ENCODE assay signal across 25 cellular contexts in the genomic region with DNA sequence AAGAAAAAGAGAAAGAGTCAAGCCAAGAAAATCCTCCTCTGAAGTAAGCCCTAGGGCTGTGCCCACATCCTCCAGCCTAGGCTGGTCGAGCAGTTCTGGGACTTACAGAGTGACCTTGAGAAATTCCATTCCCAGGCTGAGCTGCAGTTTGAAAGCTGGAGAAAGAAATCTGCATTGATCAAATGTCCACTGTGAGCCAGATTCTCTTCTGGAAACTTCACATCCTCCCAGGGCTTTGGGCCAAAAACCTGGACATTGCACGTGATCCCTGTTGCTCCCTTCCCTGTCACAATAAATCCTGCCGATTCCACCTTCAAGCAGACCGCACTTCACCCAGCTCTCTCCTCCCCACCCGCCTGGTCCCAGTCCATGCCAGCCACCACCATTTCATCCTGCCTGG. TPM values are rescaled to one million over a fixed set of nuclear protein-coding genes. Genes with fewer than 3 reads are reported as not detected.
DNase-seq lines count a peak whose midpoint lies in the region; ATAC-seq and TF ChIP-seq lines count a peak whose summit lies in the region.
"Had no signal": no experiment of that assay in that cellular context is flagged by ENCODE, and none has a peak within 500 bp of the region (broad histone marks: within the 10 kb centered on the region; RNA-seq: fewer than 3 reads in every experiment).

No MANE protein-coding gene starts in this region.

- H3K9me3 ChIP-seq in right atrium auricular region, result no peaks in the 10 kb centered on the region
- H3K9me3 ChIP-seq: MG63 had no signal

- peak; percentile 56 for ATAC-seq in Right ventricle myocardium superior (ENCODE audit: poor library complexity)
- no peak for ATAC-seq in GM21619 (IDR thresholded peaks at IDR 0.05; ENCODE audit: unreplicated experiment)
- no peak for ATAC-seq in GM21786 (IDR thresholded peaks at IDR 0.05; ENCODE audit: unreplicated experiment)
- ATAC-seq: naive thymus-derived CD4-positive, alpha-beta T cell; Panc1 had no signal

- no peak overlapping the region for H3K27ac ChIP-seq in right atrium auricular region
- H3K27ac ChIP-seq: coronary artery, epithelial cell of prostate had no signal

- DNase-seq in Right ventricle myocardium superior (no peak), right atrium auricular region (ENCODE audit: low spot score) (no peak), choroid plexus epithelial cell (ENCODE audit: low read depth) (peak; percentile 27), left kidney (ENCODE audit: low read depth, low spot score) (peak; percentile 44), GM10266 (ENCODE audit: extremely low spot score) (no peak)
- DNase-seq in activated T-cell treated with anti-CD3 and anti-CD28 coated beads, Interleukin-2, amount 50 U/mL, for 48 hours, result no peak
- DNase-seq: activated CD4-positive, alpha-beta T cell treated with anti-CD3 and anti-CD28 coated beads for 4 hours; activated CD8-positive, alpha-beta memory T cell treated with anti-CD3 and anti-CD28 coated beads, Interleukin-2, amount 50 U/mL, for 48 hours; activated naive CD4-positive, alpha-beta T cell treated with anti-CD3 and anti-CD28 coated beads for 36 hours; CD4-positive, CD25-positive, alpha-beta regulatory T cell; DND-41; H9; IMR-90; MG63; naive thymus-derived CD4-positive, alpha-beta T cell; NCI-H82 had no signal

- TF ChIP-seq CTCF in right atrium auricular region (IDR thresholded peaks at IDR 0.05) (no peak), choroid plexus epithelial cell (conservative IDR thresholded peaks at IDR 0.05; ENCODE audit: low read depth, low read length) (no peak), GM10266 (IDR thresholded peaks at IDR 0.05; ENCODE audit: control insufficient read depth, insufficient read depth, low read depth, missing control alignments) (no peak)

- intact Hi-C loops in Right ventricle myocardium superior (cut with DNase I), result no loop called here

- no peak overlapping the region for H3K4me3 ChIP-seq in right atrium auricular region
- H3K4me3 ChIP-seq in choroid plexus epithelial cell (ENCODE audit: low read depth, low read length), result no peak overlapping the region
- H3K4me3 ChIP-seq: coronary artery, lung, MG63 had no signal

- H3K27me3 ChIP-seq in right atrium auricular region, result no peaks in the 10 kb centered on the region
- H3K27me3 ChIP-seq: MG63 had no signal

- no peaks in the 10 kb centered on the region for H3K36me3 ChIP-seq in right atrium auricular region

- peaks cover 0 to 7% of the 10 kb centered on the region in 2 donors for H3K4me1 ChIP-seq in right atrium auricular region

RNA-seq across cellular contexts. Expression of a gene that starts 15.7 kb away (rescaled TPM):
- total RNA-seq in Right ventricle myocardium superior (105 TPM), right atrium auricular region (10 to 100 TPM; 20.4 to 43.8 TPM)

RNA-seq across cellular contexts. Expression of a gene that starts 16.1 kb away (rescaled TPM):
- total RNA-seq in Right ventricle myocardium superior, result not detected
- not detected for total RNA-seq in right atrium auricular region
- total RNA-seq: A673; astrocyte; CD4-positive, CD25-positive, alpha-beta regulatory T cell; IMR-90; lung; naive thymus-derived CD4-positive, alpha-beta T cell; pulmonary artery endothelial cell had no signal

RNA-seq across cellular contexts. Expression of a gene that starts 22.7 kb away (rescaled TPM):
- total RNA-seq in Right ventricle myocardium superior (41.8 TPM), right atrium auricular region (10 to 100 TPM; 16.9 to 95.9 TPM)

RNA-seq across cellular contexts. Expression of a gene that starts 43.3 kb away (rescaled TPM):
- total RNA-seq in Right ventricle myocardium superior, result 69.5 TPM
- 10 to 100 TPM; 74.1 to 82.0 TPM for total RNA-seq in right atrium auricular region

RNA-seq across cellular contexts. Expression of a gene that starts 45.4 kb away (rescaled TPM):
- total RNA-seq in Right ventricle myocardium superior, result 0.54 TPM
- under 1 TPM; 0.31 to 0.33 TPM for total RNA-seq in right atrium auricular region
- total RNA-seq: CD4-positive, CD25-positive, alpha-beta regulatory T cell had no signal

Comparison
In these comparisons a context has a peak if more than half of its experiments do, and no peak if none do; other contexts are left out.
1. DNase-seq: peak in choroid plexus epithelial cell (single experiment) and left kidney (single experiment); none in Right ventricle myocardium superior (single experiment), right atrium auricular region (single experiment), GM10266 (single experiment) and activated T-cell treated with anti-CD3 and anti-CD28 coated beads, Interleukin-2, amount 50 U/mL, for 48 hours (0 of 2).